ENCODE assay signal across 8 cellular contexts in the genomic region with DNA sequence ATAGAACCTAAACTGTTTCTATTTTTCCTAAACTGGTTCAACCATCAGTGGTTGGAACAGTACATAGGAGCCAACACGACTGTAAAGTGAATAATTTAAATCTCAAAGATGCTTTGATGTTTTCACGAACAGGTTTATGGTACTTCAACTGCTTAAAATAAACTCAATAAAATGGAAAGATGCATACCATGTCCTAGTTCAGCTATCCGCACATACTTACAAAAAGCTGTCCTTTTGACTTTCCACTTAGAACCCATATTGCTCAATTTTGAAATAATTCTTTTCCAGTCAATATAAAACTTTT. TPM values are rescaled to one million over a fixed set of nuclear protein-coding genes. Genes with fewer than 3 reads are reported as not detected.
DNase-seq lines count a peak whose midpoint lies in the region; ATAC-seq and TF ChIP-seq lines count a peak whose summit lies in the region.

No MANE protein-coding gene starts in this region.

- no peak overlapping the region for H2BK12ac ChIP-seq in trophoblast cell (ENCODE audit: low read length)

- peaks cover 4% of the 10 kb centered on the region for H3K79me1 ChIP-seq in trophoblast cell (ENCODE audit: low read length)

- no peaks in the 10 kb centered on the region for H3K9me3 Mint-ChIP-seq in endothelial cell (ENCODE audit: unreplicated experiment)

- no peaks in the 10 kb centered on the region for H3K27me3 ChIP-seq in trophoblast cell (ENCODE audit: insufficient read depth, low read length)

- no peak overlapping the region for H4K12ac ChIP-seq in trophoblast cell (ENCODE audit: low read depth, low read length)

- no peak overlapping the region for H2AK5ac ChIP-seq in trophoblast cell (ENCODE audit: low read length)

- no peak overlapping the region for H3K27ac ChIP-seq in trophoblast cell (ENCODE audit: low read depth, low read length)

- no peak overlapping the region for H2BK5ac ChIP-seq in trophoblast cell (ENCODE audit: low read depth, low read length, poor library complexity)

- H3K9me3 ChIP-seq in trophoblast cell (ENCODE audit: insufficient read depth, low read depth, low read length), result peaks cover 2% of the 10 kb centered on the region

- H3K4me1 ChIP-seq in trophoblast cell (ENCODE audit: control insufficient read depth in 1 of 2, insufficient read depth in 2 of 2, low read length in 2 of 2), result peaks cover 2 to 3% of the 10 kb centered on the region in 2 experiments

- no peak overlapping the region for H4K91ac ChIP-seq in trophoblast cell (ENCODE audit: low read depth, low read length)

- H2AFZ ChIP-seq in trophoblast cell (ENCODE audit: insufficient read depth, low read length, poor library complexity), result no peak overlapping the region

- peaks cover 5% of the 10 kb centered on the region for H3K79me2 ChIP-seq in trophoblast cell (ENCODE audit: control insufficient read depth, insufficient read depth, low read length, poor library complexity)

- no peak overlapping the region for H3K9ac ChIP-seq in trophoblast cell (ENCODE audit: low read length)

- H3K14ac ChIP-seq in trophoblast cell (ENCODE audit: low read length), result no peak overlapping the region

- H3K4me2 ChIP-seq in trophoblast cell (ENCODE audit: low read length), result peak overlapping the region; percentile 98

- ATAC-seq in GM18511 (IDR thresholded peaks at IDR 0.05; ENCODE audit: unreplicated experiment) (peak; percentile 3), HG03432 (IDR thresholded peaks at IDR 0.05; ENCODE audit: unreplicated experiment) (no peak)

- WGBS in trophoblast cell (ENCODE audit: extremely low coverage, insufficient coverage, insufficient read length), result no CpG with 5 or more reads among the region's 3 CpGs

- no peak for TF ChIP-seq POLR2A in NB4 (IDR thresholded peaks at IDR 0.05; ENCODE audit: extremely low read depth, insufficient read length)

- H3K36me3 ChIP-seq in trophoblast cell (ENCODE audit: control insufficient read depth in 1 of 2, insufficient read depth in 2 of 2, low read length in 2 of 2), result no peaks in the 10 kb centered on the region

- peaks cover 9% of the 10 kb centered on the region for H3K27me3 Mint-ChIP-seq in endothelial cell (ENCODE audit: unreplicated experiment)

- H3K18ac ChIP-seq in trophoblast cell (ENCODE audit: low read length), result no peak overlapping the region

- TF ChIP-seq CTCF in NB4 (IDR thresholded peaks at IDR 0.05; ENCODE audit: low read depth, low read length) (no peak), endothelial cell (IDR thresholded peaks at IDR 0.05; ENCODE audit: unreplicated experiment) (no peak), GM10248 (IDR thresholded peaks at IDR 0.05; ENCODE audit: control extremely low read depth, extremely low read depth, low read depth, missing control alignments) (no peak), GM20000 (IDR thresholded peaks at IDR 0.05; ENCODE audit: extremely low read depth, missing control alignments) (no peak)

- peak overlapping the region; percentile 100 for H3K4me3 Mint-ChIP-seq in endothelial cell (ENCODE audit: unreplicated experiment)

- no peak overlapping the region for H3K4ac ChIP-seq in trophoblast cell (ENCODE audit: low read depth, low read length)

- H3K4me1 Mint-ChIP-seq in endothelial cell (ENCODE audit: unreplicated experiment), result peaks cover 43% of the 10 kb centered on the region

- peak overlapping the region; percentile 100 for H3K27ac Mint-ChIP-seq in endothelial cell (ENCODE audit: unreplicated experiment)

- CTCF ChIA-PET in GM10248 (lab: Yijun Ruan, JAX), result interaction anchor here (1.0 to 5.0 kb wide), 4 partner anchors 7 to 125 kb away, joined by 3 to 21 read pairs (median 3); no protein-coding TSS in a partner anchor

- H2BK120ac ChIP-seq in trophoblast cell (ENCODE audit: insufficient read depth, low read length, poor library complexity), result no peak overlapping the region

- POLR2A ChIA-PET in GM10248 (lab: Yijun Ruan, JAX), result no interaction called here

- peaks cover 16% of the 10 kb centered on the region for H3K36me3 Mint-ChIP-seq in endothelial cell (ENCODE audit: low read depth, unreplicated experiment)

- no peak overlapping the region for H4K8ac ChIP-seq in trophoblast cell (ENCODE audit: low read depth, low read length)

- peak overlapping the region; percentile 85 for H3K4me3 ChIP-seq in NB4 (ENCODE audit: low read depth, low read length)
- H3K4me3 ChIP-seq in trophoblast cell (ENCODE audit: low read depth, low read length), result peak overlapping the region; percentile 91

- DNase-seq in NB4 (ENCODE audit: low read depth) (no peak), endothelial cell (ENCODE audit: low spot score) (no peak), trophoblast cell (no peak), GM10248 (ENCODE audit: extremely low spot score) (no peak), GM20000 (ENCODE audit: low spot score) (no peak), epidermal melanocyte (ENCODE audit: insufficient read length, low spot score) (no peak)

- no peak overlapping the region for H3K23ac ChIP-seq in trophoblast cell (ENCODE audit: low read length)

RNA-seq across cellular contexts. Expression of a gene that starts 0.9 kb away (rescaled TPM):
- total RNA-seq in endothelial cell (ENCODE audit: unreplicated experiment), result 59.9 TPM
- polyA plus RNA-seq in trophoblast cell (2013), result 43.3 and 44.3 TPM in 2 replicates
